27 cellular contexts compared by ENCODE assay signal in genomic region chr5:1708592-1709141, GRCh38.
A peak's percentile ranks its signal among the peaks of the same experiment; 100 is the strongest.
DNase-seq lines count a peak whose midpoint lies in the region; ATAC-seq, FAIRE-seq and TF ChIP-seq lines count a peak whose summit lies in the region.
"Had no signal": no experiment of that assay in that cellular context is flagged by ENCODE, and none has a peak within 500 bp of the region (broad histone marks: within the 10 kb centered on the region; RNA-seq: fewer than 3 reads in every experiment).

No MANE protein-coding gene starts in this region.

- H3K4me3 ChIP-seq in CD4-positive, CD25-positive, alpha-beta regulatory T cell (ENCODE audit: low read depth, low read length), result no peak overlapping the region
- peak overlapping the region; percentile 63; the same call in 1 of the 2 replicates for H3K4me3 ChIP-seq in HUES6 (ENCODE audit: low read depth, low read length)
- no peak overlapping the region for H3K4me3 ChIP-seq in kidney (ENCODE audit: low read length in 2 of 2)
- H3K4me3 ChIP-seq: gastroesophageal sphincter, hepatocyte, right lobe of liver, SJSA1, spleen, testis had no signal

- H3K4me3 Mint-ChIP-seq in CD4-positive, CD25-positive, alpha-beta regulatory T cell, result peak overlapping the region in 2 of 4 donors; percentile 3 to 86
- H3K4me3 Mint-ChIP-seq in osteocyte (ENCODE audit: unreplicated experiment) (no peak overlapping the region), Calu3 (ENCODE audit: low read depth, unreplicated experiment) (no peak overlapping the region)
- H3K4me3 Mint-ChIP-seq: activated B cell treated with CpG ODN at 0.5 μM for 24 hours, memory B cell had no signal

- H3K9ac ChIP-seq in HUES6 (ENCODE audit: low read length) (no peak overlapping the region), kidney (ENCODE audit: low read length in 2 of 2) (no peak overlapping the region)

- no peaks in the 10 kb centered on the region for H3K4me1 ChIP-seq in CD4-positive, CD25-positive, alpha-beta regulatory T cell (ENCODE audit: control insufficient read depth, insufficient read depth, low read length, poor library complexity, severe bottlenecking)
- H3K4me1 ChIP-seq in HUES6 (ENCODE audit: control insufficient read depth, insufficient read depth, low read length), result peaks cover 14% of the 10 kb centered on the region
- peaks cover 0 to 3% of the 10 kb centered on the region in 2 donors for H3K4me1 ChIP-seq in kidney (ENCODE audit: control insufficient read depth in 1 of 2, insufficient read depth in 1 of 2, low read depth in 1 of 2, low read length in 2 of 2)
- H3K4me1 ChIP-seq: BE2C, gastroesophageal sphincter, right lobe of liver, SJSA1, spleen, testis had no signal

- H3K27me3 ChIP-seq in CD4-positive, CD25-positive, alpha-beta regulatory T cell (ENCODE audit: control insufficient read depth, insufficient read depth, low read length), result peaks cover 2% of the 10 kb centered on the region
- peaks cover 11% of the 10 kb centered on the region; the same call in 1 of the 2 replicates for H3K27me3 ChIP-seq in HUES6 (ENCODE audit: control insufficient read depth, insufficient read depth, low read length)
- H3K27me3 ChIP-seq: hepatocyte, right lobe of liver, testis had no signal

- no peak for DNase-seq in CD4-positive, CD25-positive, alpha-beta regulatory T cell
- DNase-seq in kidney (peak; percentile 63), osteocyte (ENCODE audit: extremely low spot score, unreplicated experiment) (peak; percentile 76), iPS-NIHi7 (ENCODE audit: extremely low spot score) (no peak), Calu3 (no peak)
- DNase-seq: ACHN; activated B cell treated with CpG ODN at 0.5 μM for 24 hours; activated naive CD4-positive, alpha-beta T cell; amygdala; BE2C; IMR-90; NCI-H1694; NCI-H446; NCI-H774; right lobe of liver; spleen; stimulated activated CD4-positive, alpha-beta T cell treated with anti-CD3 and anti-CD28 coated beads, Interleukin-2, amount 100 ng/mL, for 24 hours; testis had no signal

- CTCF ChIA-PET in Calu3 (lab: Charles Lee), result no interaction called here

- no peaks in the 10 kb centered on the region for H3K9me3 ChIP-seq in CD4-positive, CD25-positive, alpha-beta regulatory T cell (ENCODE audit: control insufficient read depth in 2 of 2, low read length in 2 of 2)
- H3K9me3 ChIP-seq in HUES6 (ENCODE audit: control insufficient read depth, insufficient read depth, low read depth, low read length) (no peaks in the 10 kb centered on the region), kidney (ENCODE audit: control insufficient read depth in 1 of 2, low read length in 2 of 2) (no peaks in the 10 kb centered on the region)
- H3K9me3 ChIP-seq: BE2C, gastroesophageal sphincter, right lobe of liver, SJSA1, spleen, testis had no signal

- no peaks in the 10 kb centered on the region for H3K36me3 Mint-ChIP-seq in CD4-positive, CD25-positive, alpha-beta regulatory T cell
- H3K36me3 Mint-ChIP-seq in osteocyte (ENCODE audit: unreplicated experiment), result no peaks in the 10 kb centered on the region
- H3K36me3 Mint-ChIP-seq in Calu3 (ENCODE audit: insufficient read depth, unreplicated experiment), result no peaks in the 10 kb centered on the region
- H3K36me3 Mint-ChIP-seq: memory B cell had no signal

- FAIRE-seq in kidney (lab: Jason Lieb, UNC), result no peak
- FAIRE-seq: GM12891 had no signal

- H3K9me3 Mint-ChIP-seq in CD4-positive, CD25-positive, alpha-beta regulatory T cell, result no peaks in the 10 kb centered on the region
- H3K9me3 Mint-ChIP-seq in osteocyte (ENCODE audit: unreplicated experiment), result no peaks in the 10 kb centered on the region
- H3K9me3 Mint-ChIP-seq in Calu3 (ENCODE audit: low read depth, unreplicated experiment), result no peaks in the 10 kb centered on the region
- H3K9me3 Mint-ChIP-seq: activated B cell treated with CpG ODN at 0.5 μM for 24 hours; stimulated activated naive CD8-positive, alpha-beta T cell treated with anti-CD3 and anti-CD28 coated beads, Interleukin-15, Interleukin-2, amounts not matched to agents 100 ng/mL and 50 ng/mL, for 24 hours had no signal

- H3K4me1 Mint-ChIP-seq in CD4-positive, CD25-positive, alpha-beta regulatory T cell, result peaks cover 0 to 15% (median 4%) of the 10 kb centered on the region in 4 donors
- H3K4me1 Mint-ChIP-seq in osteocyte (ENCODE audit: unreplicated experiment) (no peaks in the 10 kb centered on the region), Calu3 (ENCODE audit: low read depth, unreplicated experiment) (peaks cover 10% of the 10 kb centered on the region)

- no peaks in the 10 kb centered on the region for H3K36me3 ChIP-seq in CD4-positive, CD25-positive, alpha-beta regulatory T cell (ENCODE audit: control insufficient read depth, insufficient read depth, low read length)
- H3K36me3 ChIP-seq in HUES6 (ENCODE audit: control insufficient read depth, insufficient read depth, low read length), result no peaks in the 10 kb centered on the region
- no peaks in the 10 kb centered on the region for H3K36me3 ChIP-seq in kidney (ENCODE audit: control insufficient read depth in 1 of 2, insufficient read depth in 2 of 2, low read length in 2 of 2)
- H3K36me3 ChIP-seq: BE2C, gastroesophageal sphincter, right lobe of liver, SJSA1, spleen had no signal

- ATAC-seq in CD4-positive, CD25-positive, alpha-beta regulatory T cell (ENCODE audit: low read depth in 2 of 2), result no peak
- ATAC-seq in GM19328 (IDR thresholded peaks at IDR 0.05; ENCODE audit: unreplicated experiment), result no peak
- ATAC-seq: gastroesophageal sphincter, left lobe of liver had no signal

- H3K27ac ChIP-seq in CD4-positive, CD25-positive, alpha-beta regulatory T cell (ENCODE audit: insufficient read depth, low read length, poor library complexity, severe bottlenecking), result no peak overlapping the region
- H3K27ac ChIP-seq in HUES6 (ENCODE audit: low read depth, low read length) (no peak overlapping the region), kidney (ENCODE audit: low read depth in 2 of 2, low read length in 2 of 2) (no peak overlapping the region)
- H3K27ac ChIP-seq: gastroesophageal sphincter, hepatocyte, right lobe of liver, SJSA1, spleen, testis had no signal

- TF ChIP-seq CTCF in kidney (IDR thresholded peaks at IDR 0.05; ENCODE audit: borderline replicate concordance, extremely low read depth, insufficient read depth) (no peak), osteocyte (IDR thresholded peaks at IDR 0.05) (no peak), Calu3 (IDR thresholded peaks at IDR 0.05; ENCODE audit: unreplicated experiment) (no peak)

- intact Hi-C loops in kidney (cut with DNase I), result no loop called here
- intact Hi-C loops in Calu3 (cut with micrococcal nuclease; ENCODE audit: unreplicated experiment), result no loop called here

- H3K27me3 Mint-ChIP-seq in CD4-positive, CD25-positive, alpha-beta regulatory T cell, result peaks cover 19% of the 10 kb centered on the region
- peaks cover 12% of the 10 kb centered on the region for H3K27me3 Mint-ChIP-seq in osteocyte (ENCODE audit: unreplicated experiment)
- H3K27me3 Mint-ChIP-seq in Calu3 (ENCODE audit: unreplicated experiment), result peaks cover 64% of the 10 kb centered on the region

- BruUV-seq in Calu3 (replicated peaks; lab: Mats Ljungman, UMichigan), result no TSS peak

- H3K27ac Mint-ChIP-seq in CD4-positive, CD25-positive, alpha-beta regulatory T cell, result peak overlapping the region in 2 of 3 donors; percentile 73 to 89
- H3K27ac Mint-ChIP-seq in osteocyte (ENCODE audit: unreplicated experiment) (no peak overlapping the region), Calu3 (ENCODE audit: unreplicated experiment) (no peak overlapping the region)
- H3K27ac Mint-ChIP-seq: activated B cell treated with CpG ODN at 0.5 μM for 24 hours; memory B cell; stimulated activated naive CD8-positive, alpha-beta T cell treated with anti-CD3 and anti-CD28 coated beads, Interleukin-15, Interleukin-2, amounts not matched to agents 100 ng/mL and 50 ng/mL, for 24 hours had no signal

Comparison
In these comparisons a context has a peak if more than half of its experiments do, and no peak if none do; other contexts are left out.
1. DNase-seq: peak in kidney (single experiment) and osteocyte (single experiment); none in CD4-positive, CD25-positive, alpha-beta regulatory T cell (0 of 3), iPS-NIHi7 (single experiment) and Calu3 (single experiment).
2. H3K27ac Mint-ChIP-seq: peak in CD4-positive, CD25-positive, alpha-beta regulatory T cell (2 of 3); none in osteocyte (single experiment) and Calu3 (single experiment).